ENCODE assay signal across 10 cellular contexts in genomic region chr17:2051388-2052237, GRCh38. TPM values are rescaled to one million over a fixed set of nuclear protein-coding genes. Genes with fewer than 3 reads are reported as not detected.
A peak's percentile ranks its signal among the peaks of the same experiment; 100 is the strongest.
DNase-seq lines count a peak whose midpoint lies in the region; ATAC-seq and TF ChIP-seq lines count a peak whose summit lies in the region.
"Had no signal": no experiment of that assay in that cellular context is flagged by ENCODE, and none has a peak within 500 bp of the region (broad histone marks: within the 10 kb centered on the region; RNA-seq: fewer than 3 reads in every experiment).

No MANE protein-coding gene starts in this region.

- H3K4me2 ChIP-seq in SK-N-SH: 0 out of 2 replicates have a peak overlapping the region, but pooled peaks have one; percentile 79

- H3K4me1 Mint-ChIP-seq in stimulated activated effector memory CD8-positive, alpha-beta T cell treated with anti-CD3 and anti-CD28 coated beads, Interleukin-12 subunit alpha, Interleukin-12 subunit beta, amount 100 ng/mL, for 72 hours: peaks cover 36% of the 10 kb centered on the region

- no peak overlapping the region for H3K27ac ChIP-seq in SK-N-SH (ENCODE audit: low read depth in 2 of 2, low read length in 1 of 2)
- H3K27ac ChIP-seq in Peyer's patch: peak overlapping the region in 3 of 4 donors; percentile 0 to 58 (median 8)
- no peak overlapping the region for H3K27ac ChIP-seq in right cardiac atrium (ENCODE audit: low read length)
- H3K27ac ChIP-seq: thyroid gland had no signal

- no peaks in the 10 kb centered on the region for H3K9me3 Mint-ChIP-seq in stimulated activated effector memory CD8-positive, alpha-beta T cell treated with anti-CD3 and anti-CD28 coated beads, Interleukin-12 subunit alpha, Interleukin-12 subunit beta, amount 100 ng/mL, for 72 hours

- DNase-seq in SK-N-SH: no peak
- DNase-seq in Peyer's patch: no peak
- DNase-seq in right cardiac atrium: peak in 2 of 3 donors; percentile 54 to 76
- no peak for DNase-seq in stimulated activated effector memory CD8-positive, alpha-beta T cell treated with anti-CD3 and anti-CD28 coated beads, Interleukin-12 subunit alpha, Interleukin-12 subunit beta, amount 100 ng/mL, for 72 hours (ENCODE audit: low spot score in 2 of 2)
- DNase-seq: RPMI8226, thyroid gland had no signal

- no peak overlapping the region for H3K4me3 ChIP-seq in SK-N-SH (ENCODE audit: low read depth in 2 of 2, low read length in 1 of 2)
- H3K4me3 ChIP-seq in Peyer's patch: peak overlapping the region in 3 of 4 donors; percentile 75 to 94 (median 78)
- peak overlapping the region; percentile 68 for H3K4me3 ChIP-seq in right cardiac atrium (ENCODE audit: low read length)

- no peak for TF ChIP-seq RAD21 in SK-N-SH (IDR thresholded peaks at IDR 0.05; ENCODE audit: low read length)

- H3K4me3 Mint-ChIP-seq in stimulated activated effector memory CD8-positive, alpha-beta T cell treated with anti-CD3 and anti-CD28 coated beads, Interleukin-12 subunit alpha, Interleukin-12 subunit beta, amount 100 ng/mL, for 72 hours: peak overlapping the region; percentile 43

- TF ChIP-seq POLR2A in Peyer's patch (IDR thresholded peaks at IDR 0.05): no peak

- H3K9me2 ChIP-seq in SK-N-SH: no peaks in the 10 kb centered on the region

- H3K36me3 ChIP-seq in SK-N-SH (replicated peaks in 1 of 2; ENCODE audit: control insufficient read depth in 1 of 2, insufficient read depth in 2 of 2, low read length in 1 of 2) (peaks cover 0 to 2% of the 10 kb centered on the region in 2 experiments), Peyer's patch (no peaks in the 10 kb centered on the region)
- H3K36me3 ChIP-seq: thyroid gland had no signal

- no peak overlapping the region for H3K9ac ChIP-seq in SK-N-SH

- H2AFZ ChIP-seq in SK-N-SH (ENCODE audit: low read depth): no peak overlapping the region

- H3K9me3 ChIP-seq in SK-N-SH (no peaks in the 10 kb centered on the region), Peyer's patch (no peaks in the 10 kb centered on the region), right cardiac atrium (ENCODE audit: control insufficient read depth, low read length) (no peaks in the 10 kb centered on the region)
- H3K9me3 ChIP-seq: thyroid gland had no signal

- POLR2A ChIA-PET in SK-N-SH (lab: Yijun Ruan, JAX): no interaction called here

- H3K27me3 ChIP-seq in SK-N-SH (ENCODE audit: insufficient read depth) (no peaks in the 10 kb centered on the region), Peyer's patch (peaks cover 0 to 24% of the 10 kb centered on the region in 2 donors), right cardiac atrium (ENCODE audit: control insufficient read depth, insufficient read depth) (no peaks in the 10 kb centered on the region)
- H3K27me3 ChIP-seq: thyroid gland had no signal

- CTCF ChIA-PET in SK-N-SH (lab: Yijun Ruan, JAX): interaction anchor here (0.9 to 3.6 kb wide), 9 partner anchors 11 to 231 kb away, joined by 3 to 50 read pairs (median 4); no protein-coding TSS in a partner anchor

- intact Hi-C loops in right cardiac atrium (cut with DNase I): no loop called here

- H3K27ac Mint-ChIP-seq in stimulated activated effector memory CD8-positive, alpha-beta T cell treated with anti-CD3 and anti-CD28 coated beads, Interleukin-12 subunit alpha, Interleukin-12 subunit beta, amount 100 ng/mL, for 72 hours: peak overlapping the region; percentile 72

- 62% methylated on average over 37 of the region's 45 CpGs for WGBS in SK-N-SH (ENCODE audit: low lambda C conversion rate)
- 22% methylated on average over 45 of the region's 45 CpGs for WGBS in right cardiac atrium

- H3K36me3 Mint-ChIP-seq in stimulated activated effector memory CD8-positive, alpha-beta T cell treated with anti-CD3 and anti-CD28 coated beads, Interleukin-12 subunit alpha, Interleukin-12 subunit beta, amount 100 ng/mL, for 72 hours: peaks cover 31% of the 10 kb centered on the region

- H3K79me2 ChIP-seq in SK-N-SH (ENCODE audit: insufficient read depth): peaks cover 8% of the 10 kb centered on the region

- peaks cover 4 to 16% of the 10 kb centered on the region in 2 experiments; a peak in 2 of 4 replicates for H3K4me1 ChIP-seq in SK-N-SH (ENCODE audit: control insufficient read depth in 1 of 2, insufficient read depth in 2 of 2, low read depth in 1 of 2, low read length in 1 of 2)
- H3K4me1 ChIP-seq in Peyer's patch: peaks cover 0 to 56% (median 33%) of the 10 kb centered on the region in 4 donors
- H3K4me1 ChIP-seq in right cardiac atrium (ENCODE audit: control insufficient read depth, insufficient read depth, low read length): peaks cover 2% of the 10 kb centered on the region

- H4K20me1 ChIP-seq in SK-N-SH (ENCODE audit: insufficient read depth): peaks cover 5% of the 10 kb centered on the region; the same call in 1 of the 2 replicates

- H3F3A ChIP-seq in SK-N-SH (replicated peaks; ENCODE audit: insufficient read depth): peaks cover 18% of the 10 kb centered on the region

- TF ChIP-seq CTCF in SK-N-SH (IDR thresholded peaks at IDR 0.05) (no peak), Peyer's patch (IDR thresholded peaks at IDR 0.05) (no peak)

- no peak for TF ChIP-seq EP300 in SK-N-SH (IDR thresholded peaks at IDR 0.05; ENCODE audit: borderline replicate concordance in 1 of 2, low read depth in 1 of 2, low read length in 1 of 2)

- no peak for ATAC-seq in SK-N-SH treated with all-trans-retinoic acid at 6 μM for 48 hours
- ATAC-seq in right cardiac atrium: no peak
- ATAC-seq in stimulated activated effector memory CD8-positive, alpha-beta T cell treated with anti-CD3 and anti-CD28 coated beads, Interleukin-12 subunit alpha, Interleukin-12 subunit beta, amount 100 ng/mL, for 72 hours: no peak
- ATAC-seq in HG03457 (IDR thresholded peaks at IDR 0.05; ENCODE audit: unreplicated experiment): no peak
- ATAC-seq in GM21515 (IDR thresholded peaks at IDR 0.05; ENCODE audit: unreplicated experiment): no peak
- ATAC-seq in HG03571 (IDR thresholded peaks at IDR 0.05; ENCODE audit: unreplicated experiment): no peak

TF ChIP-seq in SK-N-SH, 30 proteins besides CTCF, POLR2A, EP300 and RAD21:
- no peak for TF ChIP-seq YY1 (IDR thresholded peaks at IDR 0.05; ENCODE audit: low read depth)

TF ChIP-seq in SK-N-SH treated with all-trans-retinoic acid at 6 μM for 48 hours, 23 proteins besides CTCF, POLR2A, EP300 and RAD21 (continues in another document):
- no peak for TF ChIP-seq ZFP3 (CRISPR knock-in tag; IDR thresholded peaks at IDR 0.05)
- TF ChIP-seq TCF4 (CRISPR knock-in tag; IDR thresholded peaks at IDR 0.05; ENCODE audit: borderline replicate concordance): no peak
- no peak for TF ChIP-seq ISL1 (CRISPR knock-in tag; IDR thresholded peaks at IDR 0.05)
- no peak for TF ChIP-seq ARNTL (CRISPR knock-in tag; IDR thresholded peaks at IDR 0.05; ENCODE audit: borderline replicate concordance, low read depth)
- TF ChIP-seq SNAI2 (CRISPR knock-in tag; IDR thresholded peaks at IDR 0.05): no peak
- no peak for TF ChIP-seq TOX (CRISPR knock-in tag; IDR thresholded peaks at IDR 0.05; ENCODE audit: borderline replicate concordance)
- no peak for TF ChIP-seq CSRNP3 (CRISPR knock-in tag; IDR thresholded peaks at IDR 0.05)
- no peak for TF ChIP-seq ZNF565 (CRISPR knock-in tag; conservative IDR thresholded peaks at IDR 0.05; ENCODE audit: low read depth)
- TF ChIP-seq RARB (CRISPR knock-in tag; IDR thresholded peaks at IDR 0.05): no peak
- TF ChIP-seq GLIS3 (CRISPR knock-in tag; IDR thresholded peaks at IDR 0.05): no peak
- no peak for TF ChIP-seq CSDC2 (CRISPR knock-in tag; IDR thresholded peaks at IDR 0.05)

RNA-seq across cellular contexts. Expression of gene HIC1, which starts 3.3 kb away (rescaled TPM):
- 3.8 and 6.4 TPM in 2 replicates for polyA plus RNA-seq in SK-N-SH (2012; rRNA removed)
- polyA plus RNA-seq in SK-N-SH (2012; cell fraction: cytosol; rRNA removed): 2.1 and 3.1 TPM in 2 replicates
- 13.7 and 15.5 TPM in 2 replicates for polyA plus RNA-seq in SK-N-SH (2012; cell fraction: nucleus; rRNA removed)
- total RNA-seq in Peyer's patch: 10 to 100 TPM in 2 of 4 donors, 1 to 10 TPM in 2; 6.8 to 40.4 (median 12.8) TPM
- 10 to 100 TPM; 16.9 to 33.0 (median 24.7) TPM for total RNA-seq in right cardiac atrium
- polyA plus RNA-seq in right cardiac atrium: 10.3 TPM

RNA-seq across cellular contexts. Expression of gene OVCA2, which starts 9.8 kb away (rescaled TPM):
- 58.1 and 59.2 TPM in 2 replicates for polyA plus RNA-seq in SK-N-SH (2012; rRNA removed)
- 39.2 and 51.0 TPM in 2 replicates for polyA plus RNA-seq in SK-N-SH (2012; cell fraction: cytosol; rRNA removed)
- polyA plus RNA-seq in SK-N-SH (2012; cell fraction: nucleus; rRNA removed): 34.5 and 38.7 TPM in 2 replicates
- total RNA-seq in Peyer's patch: 10 to 100 TPM; 32.4 to 49.0 (median 37.8) TPM
- 10 to 100 TPM; 15.3 to 29.4 (median 20.5) TPM for total RNA-seq in right cardiac atrium
- 35.6 TPM for polyA plus RNA-seq in right cardiac atrium

RNA-seq across cellular contexts. Expression of gene DPH1, which starts 21.7 kb away (rescaled TPM):
- polyA plus RNA-seq in SK-N-SH (2012; rRNA removed): 36.2 and 39.5 TPM in 2 replicates
- 10.0 and 16.0 TPM in 2 replicates for polyA plus RNA-seq in SK-N-SH (2012; cell fraction: cytosol; rRNA removed)
- 149 and 180 TPM in 2 replicates for polyA plus RNA-seq in SK-N-SH (2012; cell fraction: nucleus; rRNA removed)
- total RNA-seq in Peyer's patch: 100 to 1,000 TPM in 1 of 4 donors, 10 to 100 TPM in 3; 25.9 to 130 (median 64.5) TPM
- total RNA-seq in right cardiac atrium: 10 to 100 TPM; 24.7 to 30.7 (median 27.5) TPM
- 20.5 TPM for polyA plus RNA-seq in right cardiac atrium

RNA-seq across cellular contexts. Expression of gene RTN4RL1, which starts 26.5 kb away (rescaled TPM):
- polyA plus RNA-seq in SK-N-SH (2012; rRNA removed) (0.07 TPM in 1 of 2 replicates, not detected in the other), right cardiac atrium (5.4 TPM)
- 0.01 and 0.03 TPM in 2 replicates for polyA plus RNA-seq in SK-N-SH (2012; cell fraction: cytosol; rRNA removed)
- polyA plus RNA-seq in SK-N-SH (2012; cell fraction: nucleus; rRNA removed): 0.02 and 0.04 TPM in 2 replicates
- total RNA-seq in Peyer's patch (not detected), right cardiac atrium (1 to 10 TPM; 3.9 to 5.7 (median 4.2) TPM)

Comparison
In these comparisons a context has a peak if more than half of its experiments do, and no peak if none do; other contexts are left out.
1. DNase-seq: peak in right cardiac atrium (2 of 3); none in SK-N-SH (single experiment), Peyer's patch (0 of 3) and stimulated activated effector memory CD8-positive, alpha-beta T cell treated with anti-CD3 and anti-CD28 coated beads, Interleukin-12 subunit alpha, Interleukin-12 subunit beta, amount 100 ng/mL, for 72 hours (0 of 2).
2. H3K27ac ChIP-seq: peak in Peyer's patch (3 of 4); none in SK-N-SH (0 of 2) and right cardiac atrium (single experiment).
3. H3K4me3 ChIP-seq: peak in Peyer's patch (3 of 4) and right cardiac atrium (single experiment); none in SK-N-SH (0 of 2).